In genomic region chr1:149285645-149286044, GRCh38 we compare ENCODE assay signal across 8 cellular contexts.
DNase-seq lines count a peak whose midpoint lies in the region; ATAC-seq, FAIRE-seq and TF ChIP-seq lines count a peak whose summit lies in the region.
"Not testable (repeated sequence)": the region's sequence is repeated elsewhere in the genome, so short reads cannot be mapped to it uniquely, and the experiment has no call there.

No MANE protein-coding gene starts in this region.

- H3K4me3 ChIP-seq in CD8-positive, alpha-beta memory T cell (ENCODE audit: low read length); K562; naive thymus-derived CD4-positive, alpha-beta T cell (ENCODE audit: low read length); thyroid gland (replicated peaks in 1 of 3): not testable (repeated sequence)

- DNase-seq in CD8-positive, alpha-beta memory T cell: peak in 4 of 5 donors; percentile 2 to 61 (median 29)
- DNase-seq in T-helper 1 cell (peak in 3 of 5 donors; percentile 10 to 29 (median 10)), activated T-cell treated with anti-CD3 and anti-CD28 coated beads for 1 hour (ENCODE audit: low read depth) (peak; percentile 3), glutamatergic neuron (peak; percentile 18), thyroid gland (peak; percentile 42 to 57)
- DNase-seq in K562 (ENCODE audit: extremely low read depth in 1 of 4, low spot score in 3 of 4): not testable (repeated sequence)
- peak in 5 of 9 donors; percentile 18 to 70 (median 47) for DNase-seq in naive thymus-derived CD4-positive, alpha-beta T cell
- peak; percentile 1 to 11 for DNase-seq in stimulated activated CD4-positive, alpha-beta T cell treated with anti-CD3 and anti-CD28 coated beads, Interleukin-15, amount 100 ng/mL, for 1 hour (ENCODE audit: low read depth in 1 of 2, low spot score in 1 of 2)

- intact Hi-C loops in K562 (cut with micrococcal nuclease); naive thymus-derived CD4-positive, alpha-beta T cell (cut with micrococcal nuclease); thyroid gland (cut with DNase I): not testable (repeated sequence)

- TF ChIP-seq POLR2A in K562 (conservative IDR thresholded peaks at IDR 0.05); thyroid gland (IDR thresholded peaks at IDR 0.05): not testable (repeated sequence)

- not testable (repeated sequence) for H3K36me3 ChIP-seq in CD8-positive, alpha-beta memory T cell (ENCODE audit: insufficient read depth, low read length); K562 (ENCODE audit: control insufficient read depth, insufficient read depth, low read length); naive thymus-derived CD4-positive, alpha-beta T cell (ENCODE audit: control insufficient read depth in 2 of 3, insufficient read depth in 3 of 3, low read length in 3 of 3); thyroid gland

- not testable (repeated sequence) for H4K20me1 ChIP-seq in K562 (replicated peaks; ENCODE audit: control insufficient read depth, insufficient read depth, low read length)

- H3K4me3 Mint-ChIP-seq in CD8-positive, alpha-beta memory T cell: peak overlapping the region in 5 of 7 donors; percentile 53 to 84 (median 61)
- H3K4me3 Mint-ChIP-seq in glutamatergic neuron (ENCODE audit: unreplicated experiment): peak overlapping the region; percentile 84
- H3K4me3 Mint-ChIP-seq in naive thymus-derived CD4-positive, alpha-beta T cell: peak overlapping the region in 7 of 10 donors; percentile 63 to 85 (median 84)

- H3K27ac Mint-ChIP-seq in CD8-positive, alpha-beta memory T cell: peak overlapping the region in 1 of 8 donors; percentile 77
- H3K27ac Mint-ChIP-seq in glutamatergic neuron (ENCODE audit: unreplicated experiment); naive thymus-derived CD4-positive, alpha-beta T cell: not testable (repeated sequence)

- CTCF ChIA-PET in CD8-positive, alpha-beta memory T cell (lab: Charles Lee); K562 (lab: Yijun Ruan, JAX; ENCODE audit: low intra/inter-chr PET ratio); naive thymus-derived CD4-positive, alpha-beta T cell (lab: Charles Lee): not testable (repeated sequence)

- ATAC-seq in K562: peak; percentile 30
- peak; percentile 96 for ATAC-seq in naive thymus-derived CD4-positive, alpha-beta T cell

- H3K9ac ChIP-seq in K562 (ENCODE audit: insufficient read depth in 1 of 2, low read depth in 2 of 2, low read length in 2 of 2): not testable (repeated sequence)

- in situ Hi-C loops in K562 (cut with MboI): not testable (repeated sequence)

- WGBS in K562 (ENCODE audit: insufficient coverage, low coverage, missing lambda C conversion rate): 86% methylated on average over 7 of the region's 39 CpGs
- WGBS in thyroid gland, 2 donors: 0% methylated on average over 7 of the region's 39 CpGs; no CpG with 5 or more reads in 1 of the 2 donors

- not testable (repeated sequence) for TF ChIP-seq RAD21 in K562 (CRISPR knock-in tag; conservative IDR thresholded peaks at IDR 0.05 in 1 of 2, IDR thresholded peaks at IDR 0.05 in 1 of 2)

- not testable (repeated sequence) for H3K4me2 ChIP-seq in K562 (ENCODE audit: insufficient read depth, low read length)

- TF ChIP-seq EP300 in K562 (IDR thresholded peaks at IDR 0.05; ENCODE audit: low read length): not testable (repeated sequence)

- H3K27me3 Mint-ChIP-seq in CD8-positive, alpha-beta memory T cell; glutamatergic neuron (ENCODE audit: unreplicated experiment); naive thymus-derived CD4-positive, alpha-beta T cell: not testable (repeated sequence)

- not testable (repeated sequence) for FAIRE-seq in K562 (lab: Jason Lieb, UNC)

- not testable (repeated sequence) for TF ChIP-seq CTCF in K562 (IDR thresholded peaks at IDR 0.05 in 2 of 3, conservative IDR thresholded peaks at IDR 0.05 in 1 of 3; ENCODE audit: insufficient read depth in 2 of 3, low read depth in 1 of 3, low read length in 3 of 3); glutamatergic neuron (IDR thresholded peaks at IDR 0.05; ENCODE audit: partially characterized antibody, unreplicated experiment); thyroid gland (IDR thresholded peaks at IDR 0.05)

- not testable (repeated sequence) for BruUV-seq in K562 (replicated peaks; lab: Mats Ljungman, UMichigan)

- not testable (repeated sequence) for H3K27ac ChIP-seq in CD8-positive, alpha-beta memory T cell (ENCODE audit: low read depth, low read length); K562 (ENCODE audit: extremely low read depth, low read depth, low read length); naive thymus-derived CD4-positive, alpha-beta T cell (ENCODE audit: low read depth, low read length); thyroid gland

- H3K79me2 ChIP-seq in K562 (ENCODE audit: control insufficient read depth, insufficient read depth, low read length): not testable (repeated sequence)

- H3K27me3 ChIP-seq in CD8-positive, alpha-beta memory T cell (ENCODE audit: insufficient read depth, low read length, poor library complexity, severe bottlenecking); K562 (ENCODE audit: control insufficient read depth in 2 of 2, insufficient read depth in 2 of 2, low read length in 2 of 2); naive thymus-derived CD4-positive, alpha-beta T cell (ENCODE audit: control insufficient read depth in 2 of 2, insufficient read depth in 2 of 2, low read length in 2 of 2); thyroid gland: not testable (repeated sequence)

- H3K4me1 Mint-ChIP-seq in CD8-positive, alpha-beta memory T cell; glutamatergic neuron (ENCODE audit: low read depth, unreplicated experiment); naive thymus-derived CD4-positive, alpha-beta T cell: not testable (repeated sequence)

- H3K4me1 ChIP-seq in CD8-positive, alpha-beta memory T cell (ENCODE audit: insufficient read depth, low read length); K562 (replicated peaks in 1 of 2; ENCODE audit: control insufficient read depth in 2 of 2, insufficient read depth in 2 of 2, low read length in 2 of 2); naive thymus-derived CD4-positive, alpha-beta T cell (ENCODE audit: control insufficient read depth in 2 of 2, insufficient read depth in 2 of 2, low read length in 2 of 2); thyroid gland: not testable (repeated sequence)

- H3K36me3 Mint-ChIP-seq in CD8-positive, alpha-beta memory T cell; glutamatergic neuron (ENCODE audit: unreplicated experiment); naive thymus-derived CD4-positive, alpha-beta T cell: not testable (repeated sequence)

- H3K9me1 ChIP-seq in K562 (ENCODE audit: control insufficient read depth, insufficient read depth, low read length): not testable (repeated sequence)

- not testable (repeated sequence) for H2AFZ ChIP-seq in K562 (ENCODE audit: low read depth, low read length)

- H3K9me3 Mint-ChIP-seq in CD8-positive, alpha-beta memory T cell; glutamatergic neuron (ENCODE audit: unreplicated experiment); naive thymus-derived CD4-positive, alpha-beta T cell: not testable (repeated sequence)

- POLR2A ChIA-PET in CD8-positive, alpha-beta memory T cell (lab: Charles Lee); K562 (lab: Yijun Ruan, JAX); naive thymus-derived CD4-positive, alpha-beta T cell (lab: Charles Lee): not testable (repeated sequence)

- not testable (repeated sequence) for H3K9me3 ChIP-seq in CD8-positive, alpha-beta memory T cell (ENCODE audit: low read length); K562 (replicated peaks; ENCODE audit: control insufficient read depth, insufficient read depth, low read depth, low read length); naive thymus-derived CD4-positive, alpha-beta T cell (ENCODE audit: control insufficient read depth in 2 of 3, low read length in 3 of 3); thyroid gland
